ENCODE assay signal across 26 cellular contexts in the genomic region with DNA sequence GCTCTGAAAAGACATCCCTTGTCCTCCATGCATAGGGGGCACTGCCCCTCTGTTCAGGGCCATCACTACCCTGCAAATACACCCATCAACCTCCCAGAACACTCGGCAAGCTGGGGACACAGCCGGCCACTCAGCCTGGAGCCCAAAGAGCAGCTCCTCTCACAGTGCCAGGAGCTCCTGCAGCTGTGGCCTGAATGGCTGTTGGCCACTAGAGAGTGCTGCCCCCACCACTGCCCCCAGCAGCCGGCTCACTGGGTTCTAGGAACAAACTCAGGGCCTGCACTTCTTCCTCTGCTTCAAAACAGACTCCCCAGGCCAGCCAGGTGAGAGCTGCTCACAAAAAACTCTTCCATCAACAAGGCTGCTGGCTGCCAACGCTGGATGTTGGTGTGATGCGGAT.
A peak's percentile ranks its signal among the peaks of the same experiment; 100 is the strongest.
DNase-seq lines count a peak whose midpoint lies in the region; ATAC-seq lines count a peak whose summit lies in the region.
"Had no signal": no experiment of that assay in that cellular context is flagged by ENCODE, and none has a peak within 500 bp of the region (broad histone marks: within the 10 kb centered on the region; RNA-seq: fewer than 3 reads in every experiment).

No MANE protein-coding gene starts in this region.

- peak overlapping the region; percentile 70 for H3K27ac ChIP-seq in HUES48 (ENCODE audit: low read depth, low read length)
- peak overlapping the region; percentile 13 for H3K27ac ChIP-seq in ectodermal cell (ENCODE audit: insufficient read depth, low read depth, low read length, poor library complexity, severe bottlenecking)
- H3K27ac ChIP-seq in mesendoderm (ENCODE audit: low read depth, low read length), result no peak overlapping the region
- H3K27ac ChIP-seq: BLaER1 treated with 17β-estradiol and CSF1 and Interleukin-3, amounts not matched to agents 10 nM and 100 nM; HL-60 had no signal

- H3K4me1 Mint-ChIP-seq in stimulated activated effector memory CD8-positive, alpha-beta T cell treated with anti-CD3 and anti-CD28 coated beads, Interleukin-12 subunit alpha, Interleukin-12 subunit beta, amount 100 ng/mL, for 72 hours, result no peaks in the 10 kb centered on the region

- H3K79me1 ChIP-seq in mesendoderm (ENCODE audit: low read length), result peaks cover 20% of the 10 kb centered on the region

- no peak overlapping the region for H3K18ac ChIP-seq in mesendoderm (ENCODE audit: low read length)

- H3K27me3 ChIP-seq in HUES48 (ENCODE audit: control insufficient read depth, insufficient read depth, low read length), result no peaks in the 10 kb centered on the region
- no peaks in the 10 kb centered on the region for H3K27me3 ChIP-seq in ectodermal cell (ENCODE audit: control insufficient read depth, insufficient read depth, low read length, poor library complexity, severe bottlenecking)
- no peaks in the 10 kb centered on the region for H3K27me3 ChIP-seq in mesendoderm (ENCODE audit: insufficient read depth, low read length, poor library complexity)
- H3K27me3 ChIP-seq: BLaER1 treated with 17β-estradiol and CSF1 and Interleukin-3, amounts not matched to agents 10 nM and 100 nM had no signal

- H3K9me3 ChIP-seq in HUES48 (ENCODE audit: control insufficient read depth, insufficient read depth, low read length) (no peaks in the 10 kb centered on the region), ectodermal cell (ENCODE audit: control insufficient read depth, low read length) (no peaks in the 10 kb centered on the region)
- H3K9me3 ChIP-seq: A549; BLaER1 treated with 17β-estradiol and CSF1 and Interleukin-3, amounts not matched to agents 10 nM and 100 nM; HAP-1; SK-N-SH had no signal

- H3K4me3 ChIP-seq in HUES48 (ENCODE audit: low read depth, low read length) (no peak overlapping the region), ectodermal cell (ENCODE audit: insufficient read depth, low read depth, low read length) (no peak overlapping the region), mesendoderm (ENCODE audit: low read length) (no peak overlapping the region)
- H3K4me3 ChIP-seq: A549; BLaER1 treated with 17β-estradiol and CSF1 and Interleukin-3, amounts not matched to agents 10 nM and 100 nM; HAP-1; K562 had no signal

- H3K4me2 ChIP-seq in mesendoderm (ENCODE audit: low read length), result no peak overlapping the region
- H3K4me2 ChIP-seq: BLaER1 treated with 17β-estradiol and CSF1 and Interleukin-3, amounts not matched to agents 10 nM and 100 nM; SK-N-SH had no signal

- peak overlapping the region; percentile 47 for H2BK5ac ChIP-seq in mesendoderm (ENCODE audit: low read length)

- H4K5ac ChIP-seq in mesendoderm (ENCODE audit: low read length), result no peak overlapping the region

- peak overlapping the region; percentile 12 for H3K56ac ChIP-seq in mesendoderm (ENCODE audit: low read length)

- no peak overlapping the region for H3K27ac Mint-ChIP-seq in stimulated activated effector memory CD8-positive, alpha-beta T cell treated with anti-CD3 and anti-CD28 coated beads, Interleukin-12 subunit alpha, Interleukin-12 subunit beta, amount 100 ng/mL, for 72 hours
- H3K27ac Mint-ChIP-seq: CD4-positive, alpha-beta T cell; HFFc6 had no signal

- H3K4me1 ChIP-seq in HUES48 (ENCODE audit: control insufficient read depth, insufficient read depth, low read length) (peaks cover 46% of the 10 kb centered on the region), ectodermal cell (ENCODE audit: control insufficient read depth, insufficient read depth, low read length) (peaks cover 6% of the 10 kb centered on the region), mesendoderm (ENCODE audit: control insufficient read depth, low read depth, low read length) (peaks cover 7% of the 10 kb centered on the region)

- no peak overlapping the region for H2BK15ac ChIP-seq in mesendoderm (replicated peaks; ENCODE audit: low read depth)

- DNase-seq in mesendoderm (peak; percentile 55), GM19240 (ENCODE audit: insufficient read length, low spot score) (no peak), activated gamma-delta T cell treated with Interleukin-2 at 50 U/mL for 16 hours (no peak), NCI-H146 treated with DMSO at 0.1 percent for 48 hours (lab: John Stamatoyannopoulos, UW; ENCODE audit: unreplicated experiment) (no peak)
- DNase-seq in stimulated activated effector memory CD8-positive, alpha-beta T cell treated with anti-CD3 and anti-CD28 coated beads, Interleukin-12 subunit alpha, Interleukin-12 subunit beta, amount 100 ng/mL, for 72 hours (ENCODE audit: low spot score in 2 of 2), result no peak
- DNase-seq: AML-193; CD4-positive, alpha-beta T cell; HFFc6; Kasumi-1; NCI-H1092 treated with DMSO at 0.1 percent for 48 hours; NCI-H1436; NCI-H187 treated with DMSO at 0.1 percent for 48 hours; NCI-H2171 treated with DMSO at 0.1 percent for 48 hours; NCI-H446; NCI-H524 treated with DMSO at 0.1 percent for 48 hours; NCI-H774; NK-92 treated with Interleukin-12 subunit alpha and Interleukin-12 subunit beta, amount 100 ng/mL, for 24 hours; PC-3; SK-N-SH had no signal

- H3K36me3 Mint-ChIP-seq in stimulated activated effector memory CD8-positive, alpha-beta T cell treated with anti-CD3 and anti-CD28 coated beads, Interleukin-12 subunit alpha, Interleukin-12 subunit beta, amount 100 ng/mL, for 72 hours, result no peaks in the 10 kb centered on the region

- H3K23ac ChIP-seq in mesendoderm (ENCODE audit: low read length), result no peak overlapping the region

- peaks cover 17% of the 10 kb centered on the region for H3K79me2 ChIP-seq in mesendoderm (ENCODE audit: control insufficient read depth, insufficient read depth, low read length)

- peak; percentile 13 for ATAC-seq in stimulated activated effector memory CD8-positive, alpha-beta T cell treated with anti-CD3 and anti-CD28 coated beads, Interleukin-12 subunit alpha, Interleukin-12 subunit beta, amount 100 ng/mL, for 72 hours
- ATAC-seq: K562, PC-3 had no signal

- H3K4ac ChIP-seq in mesendoderm (ENCODE audit: low read depth, low read length), result no peak overlapping the region

- H2BK120ac ChIP-seq in mesendoderm (ENCODE audit: low read depth, low read length), result no peak overlapping the region

- H3K9ac ChIP-seq in HUES48 (ENCODE audit: low read depth, low read length) (no peak overlapping the region), mesendoderm (ENCODE audit: low read length) (no peak overlapping the region)
- H3K9ac ChIP-seq: BLaER1 treated with 17β-estradiol and CSF1 and Interleukin-3, amounts not matched to agents 10 nM and 100 nM; SK-N-SH had no signal

- H4K8ac ChIP-seq in mesendoderm (ENCODE audit: low read depth, low read length), result no peak overlapping the region

- H3K36me3 ChIP-seq in HUES48 (ENCODE audit: control insufficient read depth, insufficient read depth, low read length) (0 out of 2 replicates have a peak, but pooled peaks cover 4% of the 10 kb centered on the region), ectodermal cell (ENCODE audit: control insufficient read depth, insufficient read depth, low read length) (no peaks in the 10 kb centered on the region), mesendoderm (ENCODE audit: control insufficient read depth, insufficient read depth, low read length) (no peaks in the 10 kb centered on the region)
- H3K36me3 ChIP-seq: BLaER1 treated with 17β-estradiol and CSF1 and Interleukin-3, amounts not matched to agents 10 nM and 100 nM; HAP-1 had no signal

- no peak overlapping the region for H2AK5ac ChIP-seq in mesendoderm (ENCODE audit: low read length)

- WGBS in ectodermal cell, 2 experiments, result 57 to 65% methylated on average over 3 to 4 of the region's 5 CpGs
- no CpG with 5 or more reads among the region's 5 CpGs for WGBS in mesendoderm (ENCODE audit: extremely low coverage, insufficient coverage, low lambda C conversion rate)

- no peak overlapping the region for H3K4me3 Mint-ChIP-seq in stimulated activated effector memory CD8-positive, alpha-beta T cell treated with anti-CD3 and anti-CD28 coated beads, Interleukin-12 subunit alpha, Interleukin-12 subunit beta, amount 100 ng/mL, for 72 hours
- H3K4me3 Mint-ChIP-seq: CD4-positive, alpha-beta T cell; HFFc6 had no signal

- peaks cover 16% of the 10 kb centered on the region for H3K9me3 Mint-ChIP-seq in stimulated activated effector memory CD8-positive, alpha-beta T cell treated with anti-CD3 and anti-CD28 coated beads, Interleukin-12 subunit alpha, Interleukin-12 subunit beta, amount 100 ng/mL, for 72 hours
